In genomic region chr4:76896731-76897521, GRCh38 we compare ENCODE assay signal across 8 cellular contexts. TPM values are rescaled to one million over a fixed set of nuclear protein-coding genes. Genes with fewer than 3 reads are reported as not detected.
DNase-seq lines count a peak whose midpoint lies in the region; ATAC-seq and TF ChIP-seq lines count a peak whose summit lies in the region.

No MANE protein-coding gene starts in this region.

- H3K27ac ChIP-seq in dorsolateral prefrontal cortex (peak overlapping the region in 57 of 59 donors; percentile 30 to 91 (median 77)), testis (no peak overlapping the region)

- H3K9me3 ChIP-seq in testis: no peaks in the 10 kb centered on the region

- intact Hi-C loops in dorsolateral prefrontal cortex (cut with DNase I) (no loop called here), testis (cut with DNase I; ENCODE audit: low total_unique reads) (no loop called here)

- DNase-seq in D341Med (ENCODE audit: low spot score) (peak; percentile 79), H7 (peak; percentile 79), SW480 (ENCODE audit: low spot score) (peak; percentile 43), dorsolateral prefrontal cortex (peak in 6 of 10 donors; percentile 24 to 63 (median 42)), lung microvascular endothelial cell (ENCODE audit: low read depth in 2 of 2) (peak; percentile 11 to 25), testis (peak; percentile 34), C1 segment of cervical spinal cord (lab: John Stamatoyannopoulos, UW) (no peak)

- peak in 1 of 56 donors; percentile 5 for TF ChIP-seq CTCF in dorsolateral prefrontal cortex (IDR thresholded peaks at IDR 0.05 in 54 of 56, conservative IDR thresholded peaks at IDR 0.05 in 2 of 56; ENCODE audit: low read depth in 1 of 56, partially characterized antibody in 56 of 56)
- TF ChIP-seq CTCF in testis (IDR thresholded peaks at IDR 0.05): no peak

- no peak for ATAC-seq in GM18520 (IDR thresholded peaks at IDR 0.05; ENCODE audit: unreplicated experiment)

- H3K4me3 ChIP-seq in H7 (ENCODE audit: insufficient read depth, low read depth, low read length) (peak overlapping the region; percentile 69), dorsolateral prefrontal cortex (peak overlapping the region; percentile 22 to 74 (median 60)), testis (peak overlapping the region; percentile 20 to 29)

- H3K27me3 ChIP-seq in H7 (ENCODE audit: control insufficient read depth, insufficient read depth, low read length) (peaks cover 55% of the 10 kb centered on the region), dorsolateral prefrontal cortex (peaks cover 0 to 43% (median 16%) of the 10 kb centered on the region in 45 donors), testis (no peaks in the 10 kb centered on the region)

- TF ChIP-seq POLR2A in testis (IDR thresholded peaks at IDR 0.05): no peak

- 4 to 35% methylated on average over 4 to 57 of the region's 76 CpGs for WGBS in testis, 2 donors

- H3K36me3 ChIP-seq in H7 (replicated peaks; ENCODE audit: control insufficient read depth, insufficient read depth, low read length): no peaks in the 10 kb centered on the region
- H3K36me3 ChIP-seq in testis (ENCODE audit: low read depth, missing control alignments): no peaks in the 10 kb centered on the region

- H3K4me1 ChIP-seq in testis: peaks cover 6% of the 10 kb centered on the region

RNA-seq across cellular contexts. Expression of gene SOWAHB, which starts 1.0 kb away (rescaled TPM):
- 0.10 and 0.41 TPM in 2 replicates for total RNA-seq in H7 (2014; rRNA removed; shearing (Covaris generic))
- total RNA-seq in dorsolateral prefrontal cortex: 10 to 100 TPM in 66 of 120 experiments, 1 to 10 TPM in 54; 3.1 to 18.0 (median 10.3) TPM
- not detected in 2 replicates for total RNA-seq in lung microvascular endothelial cell
- under 1 TPM; 0.08 to 0.12 TPM for total RNA-seq in testis
- 0.21 TPM for polyA plus RNA-seq in testis (ENCODE audit: insufficient read depth, low read depth, low replicate concordance)

RNA-seq across cellular contexts. Expression of gene SEPTIN11, which starts 52.6 kb away (rescaled TPM):
- total RNA-seq in H7 (2014; rRNA removed; shearing (Covaris generic)): 63.1 and 64.7 TPM in 2 replicates
- 100 to 1,000 TPM; 109 to 284 (median 200) TPM for total RNA-seq in dorsolateral prefrontal cortex
- total RNA-seq in lung microvascular endothelial cell: 107 and 161 TPM in 2 replicates
- 10 to 100 TPM; 21.2 to 22.8 TPM for total RNA-seq in testis
- polyA plus RNA-seq in testis (ENCODE audit: insufficient read depth, low read depth, low replicate concordance): 15.5 TPM

Comparison
In these comparisons a context has a peak if more than half of its experiments do, and no peak if none do; other contexts are left out.
1. DNase-seq: peak in D341Med (single experiment), H7 (single experiment), SW480 (single experiment), dorsolateral prefrontal cortex (6 of 10), lung microvascular endothelial cell (2 of 2) and testis (single experiment); none in C1 segment of cervical spinal cord (0 of 14).
2. H3K27ac ChIP-seq: peak in dorsolateral prefrontal cortex (57 of 59); none in testis (0 of 2).
3. Peak in every context shown above with its lines, with median percentiles within 50 percentile points of each other: H3K4me3 ChIP-seq.